In genomic region chr16:13306153-13306552, GRCh38 we compare ENCODE assay signal across 25 cellular contexts.
"Had no signal": no experiment of that assay in that cellular context is flagged by ENCODE, and none has a peak within 500 bp of the region (broad histone marks: within the 10 kb centered on the region; RNA-seq: fewer than 3 reads in every experiment).

No MANE protein-coding gene starts in this region.

- H3K4me1 Mint-ChIP-seq: activated CD4-positive, alpha-beta T cell treated with anti-CD3 and anti-CD28 coated beads, Interleukin-2, amount 10 ng/mL, durations not matched to agents 24 days and 14 days; activated CD8-positive, alpha-beta memory T cell treated with anti-CD3 and anti-CD28 coated beads, Interleukin-2, amount 10 ng/mL, durations not matched to agents 7 days and 5 days; activated naive CD8-positive, alpha-beta T cell treated with anti-CD3 and anti-CD28 coated beads for 36 hours; T-helper 17 cell; WTC11 had no signal

- H3K27ac ChIP-seq: brain microvascular endothelial cell, cardiac muscle cell, Peyer's patch had no signal

- H3K27ac Mint-ChIP-seq: activated CD4-positive, alpha-beta T cell treated with anti-CD3 and anti-CD28 coated beads, Interleukin-2, amount 10 ng/mL, durations not matched to agents 24 days and 14 days; activated CD8-positive, alpha-beta memory T cell treated with anti-CD3 and anti-CD28 coated beads, Interleukin-2, amount 10 ng/mL, durations not matched to agents 7 days and 5 days; activated naive CD4-positive, alpha-beta T cell treated with anti-CD3 and anti-CD28 coated beads for 36 hours; activated naive CD8-positive, alpha-beta T cell treated with anti-CD3 and anti-CD28 coated beads for 36 hours; T-helper 17 cell; WTC11 had no signal

- H3K9me3 Mint-ChIP-seq: activated CD4-positive, alpha-beta T cell treated with anti-CD3 and anti-CD28 coated beads, Interleukin-2, amount 10 ng/mL, durations not matched to agents 24 days and 14 days; activated naive CD4-positive, alpha-beta T cell treated with anti-CD3 and anti-CD28 coated beads for 36 hours; activated naive CD8-positive, alpha-beta T cell treated with anti-CD3 and anti-CD28 coated beads for 36 hours; activated T-cell treated with anti-CD3 and anti-CD28 coated beads, Interleukin-2, amount 50 U/mL, for 4 hours; WTC11 had no signal

- H3K4me1 ChIP-seq: Peyer's patch had no signal

- H3K4me3 Mint-ChIP-seq: activated CD4-positive, alpha-beta T cell treated with anti-CD3 and anti-CD28 coated beads, Interleukin-2, amount 10 ng/mL, durations not matched to agents 24 days and 14 days; activated CD8-positive, alpha-beta memory T cell treated with anti-CD3 and anti-CD28 coated beads, Interleukin-2, amount 10 ng/mL, durations not matched to agents 7 days and 5 days; activated naive CD4-positive, alpha-beta T cell treated with anti-CD3 and anti-CD28 coated beads for 36 hours; activated naive CD8-positive, alpha-beta T cell treated with anti-CD3 and anti-CD28 coated beads for 36 hours; activated T-cell treated with anti-CD3 and anti-CD28 coated beads, Interleukin-2, amount 50 U/mL, for 4 hours; T-helper 17 cell; WTC11 had no signal

- H3K36me3 Mint-ChIP-seq: activated CD8-positive, alpha-beta memory T cell treated with anti-CD3 and anti-CD28 coated beads, Interleukin-2, amount 10 ng/mL, durations not matched to agents 7 days and 5 days; activated naive CD8-positive, alpha-beta T cell treated with anti-CD3 and anti-CD28 coated beads for 36 hours; WTC11 had no signal

- H3K27me3 ChIP-seq: brain microvascular endothelial cell, cardiac muscle cell, Peyer's patch had no signal

- H3K4me3 ChIP-seq: cardiac muscle cell, Peyer's patch had no signal

- H3K27me3 Mint-ChIP-seq: activated CD4-positive, alpha-beta T cell treated with anti-CD3 and anti-CD28 coated beads, Interleukin-2, amount 10 ng/mL, durations not matched to agents 24 days and 14 days; activated CD8-positive, alpha-beta memory T cell treated with anti-CD3 and anti-CD28 coated beads, Interleukin-2, amount 10 ng/mL, durations not matched to agents 7 days and 5 days; T-helper 17 cell had no signal

- H3K9me3 ChIP-seq: Peyer's patch had no signal

- ATAC-seq: activated CD8-positive, alpha-beta memory T cell treated with anti-CD3 and anti-CD28 coated beads, Interleukin-2, amount 10 ng/mL, durations not matched to agents 7 days and 5 days; activated T-cell treated with anti-CD3 and anti-CD28 coated beads, Interleukin-2, amount 50 U/mL, for 4 hours; T-helper 17 cell; WTC11 had no signal

- H3K36me3 ChIP-seq: brain microvascular endothelial cell, cardiac muscle cell, Peyer's patch had no signal

- DNase-seq: activated CD4-positive, alpha-beta T cell treated with anti-CD3 and anti-CD28 coated beads, Interleukin-2, amount 10 ng/mL, durations not matched to agents 24 days and 14 days; activated CD4-positive, alpha-beta T cell treated with anti-CD3 and anti-CD28 coated beads, Interleukin-2, amount 50 U/mL, for 48 hours; activated CD4-positive, CD25-positive, alpha-beta regulatory T cell treated with anti-CD3 and anti-CD28 coated beads, Interleukin-2, amount 50 U/mL, for 72 hours; activated CD8-positive, alpha-beta memory T cell treated with anti-CD3 and anti-CD28 coated beads, Interleukin-2, amount 10 ng/mL, durations not matched to agents 7 days and 5 days; activated gamma-delta T cell; activated naive CD4-positive, alpha-beta T cell treated with anti-CD3 and anti-CD28 coated beads for 36 hours; activated naive CD8-positive, alpha-beta T cell treated with anti-CD3 and anti-CD28 coated beads for 36 hours; activated T-cell treated with anti-CD3 and anti-CD28 coated beads, Interleukin-2, amount 50 U/mL, for 4 hours; brain microvascular endothelial cell; Karpas-422; NCI-H1092; NCI-H1417 treated with DMSO at 0.1 percent for 48 hours; NCI-H1694; NCI-H2029; NCI-H2107; NCI-H510A treated with DMSO at 0.1 percent for 48 hours; NCI-H69; NK-92 treated with Interleukin-12 subunit alpha and Interleukin-12 subunit beta, amount 100 ng/mL, for 24 hours; OCI-M1; Peyer's patch; SHP77 treated with DMSO at 0.1 percent for 48 hours; T-helper 17 cell; T-helper 9 cell had no signal
